In genomic region chr3:160562952-160563351, GRCh38 we compare ENCODE assay signal across 7 cellular contexts. TPM values are rescaled to one million over a fixed set of nuclear protein-coding genes. Genes with fewer than 3 reads are reported as not detected.
A peak's percentile ranks its signal among the peaks of the same experiment; 100 is the strongest.
DNase-seq lines count a peak whose midpoint lies in the region; ATAC-seq and TF ChIP-seq lines count a peak whose summit lies in the region.

No MANE protein-coding gene starts in this region.

- no peak for ATAC-seq in HG03095 (IDR thresholded peaks at IDR 0.05; ENCODE audit: unreplicated experiment)

- H3K4me1 ChIP-seq in GM23248 (ENCODE audit: insufficient read depth) (peaks cover 63% of the 10 kb centered on the region), PC-9 (replicated peaks; ENCODE audit: insufficient read depth) (peaks cover 44% of the 10 kb centered on the region)

- CTCF ChIA-PET in PC-9 (lab: Charles Lee): interaction anchor here (0.7 kb wide), 1 partner anchor 676 kb away, joined by 3 read pairs; no protein-coding TSS in a partner anchor

- H3K4me3 ChIP-seq in GM23248 (peak overlapping the region; percentile 83), PC-9 (peak overlapping the region; percentile 86; the same call in 1 of the 2 replicates), epithelial cell of esophagus (ENCODE audit: low read length) (peak overlapping the region; percentile 12), retinal pigment epithelial cell (ENCODE audit: low read length) (peak overlapping the region; percentile 83)

- H3K9me2 ChIP-seq in GM23248 (ENCODE audit: insufficient read depth): no peaks in the 10 kb centered on the region
- H3K9me2 ChIP-seq in PC-9 (ENCODE audit: insufficient read depth): no peaks in the 10 kb centered on the region

- in situ Hi-C loops in GM23248 (cut with MboI): no loop called here

- BruUV-seq in PC-9 (replicated peaks; lab: Mats Ljungman, UMichigan): no TSS peak

- POLR2A ChIA-PET in PC-9 (lab: Charles Lee; ENCODE audit: unreplicated experiment): no interaction called here

- H3F3A ChIP-seq in GM23248 (ENCODE audit: insufficient read depth): peaks cover 18% of the 10 kb centered on the region
- H3F3A ChIP-seq in PC-9 (ENCODE audit: insufficient read depth, low read depth): peaks cover 16% of the 10 kb centered on the region

- H3K27me3 ChIP-seq in GM23248 (replicated peaks; ENCODE audit: insufficient read depth): no peaks in the 10 kb centered on the region
- H3K27me3 ChIP-seq in PC-9 (ENCODE audit: insufficient read depth, low read depth): no peaks in the 10 kb centered on the region

- TF ChIP-seq CTCF in PC-9 (conservative IDR thresholded peaks at IDR 0.05): no peak
- TF ChIP-seq CTCF in epithelial cell of esophagus (IDR thresholded peaks at IDR 0.05; ENCODE audit: insufficient read depth, low read depth, low read length, missing control alignments): no peak
- no peak for TF ChIP-seq CTCF in retinal pigment epithelial cell (conservative IDR thresholded peaks at IDR 0.05; ENCODE audit: low read depth, low read length)

- intact Hi-C loops in PC-9 (cut with micrococcal nuclease; ENCODE audit: unreplicated experiment): loop anchor here (5.0 to 10.0 kb wide), 3 partner anchors 116 to 862 kb away; partner anchors contain the start of genes NMD3 and TRIM59

- WGBS in GM23248 (ENCODE audit: low coverage in 1 of 2, low lambda C conversion rate in 2 of 2, missing lambda C conversion rate in 2 of 2), 2 experiments: 71 to 73% methylated on average over 3 of the region's 3 CpGs

- H3K79me2 ChIP-seq in GM23248 (ENCODE audit: insufficient read depth) (peaks cover 78% of the 10 kb centered on the region), PC-9 (ENCODE audit: low read depth) (peaks cover 81% of the 10 kb centered on the region)

- H2AFZ ChIP-seq in GM23248 (no peak overlapping the region), PC-9 (no peak overlapping the region)

- H3K9me3 ChIP-seq in GM23248 (ENCODE audit: low read depth) (no peaks in the 10 kb centered on the region), PC-9 (ENCODE audit: insufficient read depth, low read depth) (no peaks in the 10 kb centered on the region)

- peaks cover 44% of the 10 kb centered on the region for H4K20me1 ChIP-seq in GM23248 (ENCODE audit: insufficient read depth)
- H4K20me1 ChIP-seq in PC-9 (ENCODE audit: insufficient read depth): peaks cover 63% of the 10 kb centered on the region

- H3K27ac ChIP-seq in GM23248: no peak overlapping the region
- no peak overlapping the region for H3K27ac ChIP-seq in PC-9

- peak overlapping the region; percentile 94; the same call in 1 of the 2 replicates for H3K9ac ChIP-seq in GM23248

- H3K4me2 ChIP-seq in GM23248 (ENCODE audit: unreplicated experiment) (peak overlapping the region; percentile 93), PC-9 (peak overlapping the region; percentile 97)

- H3K36me3 ChIP-seq in GM23248 (ENCODE audit: low read depth): no peaks in the 10 kb centered on the region
- peaks cover 24% of the 10 kb centered on the region for H3K36me3 ChIP-seq in PC-9 (ENCODE audit: low read depth)

- DNase-seq in GM23248: no peak
- DNase-seq in PC-9: no peak
- DNase-seq in epithelial cell of esophagus (ENCODE audit: low read depth): no peak
- DNase-seq in retinal pigment epithelial cell (ENCODE audit: low read depth): no peak
- no peak for DNase-seq in cerebellum (ENCODE audit: low spot score)
- DNase-seq in retina: no peak

RNA-seq across cellular contexts. Expression of gene KPNA4, which starts 2.4 kb away (rescaled TPM):
- total RNA-seq in GM23248 (2014; rRNA removed; shearing (Covaris generic)): 28.6 and 33.1 TPM in 2 replicates
- polyA plus RNA-seq in GM23248 (2016; fragmentation: Nextera tagmentation; extraction: Ambion mirVana): 17.4 and 20.3 TPM in 2 replicates
- total RNA-seq in PC-9 (2021) (49.2 and 61.0 TPM in 2 replicates), cerebellum (30.6 TPM)

Comparison
In these comparisons a context has a peak if more than half of its experiments do, and no peak if none do; other contexts are left out.
1. H3K4me3 ChIP-seq: peak in every context shown above with its lines; median percentile 86 in PC-9; 83 in GM23248; 83 in retinal pigment epithelial cell; 12 in epithelial cell of esophagus.